Comparison of ENCODE assay signal across 8 cellular contexts in genomic region chr15:82986442-82986780, GRCh38. TPM values are rescaled to one million over a fixed set of nuclear protein-coding genes. Genes with fewer than 3 reads are reported as not detected.
A peak's percentile ranks its signal among the peaks of the same experiment; 100 is the strongest.
DNase-seq lines count a peak whose midpoint lies in the region; ATAC-seq lines count a peak whose summit lies in the region.

No MANE protein-coding gene starts in this region.

- H3K27me3 ChIP-seq in ectodermal cell (ENCODE audit: control insufficient read depth, insufficient read depth, low read length, poor library complexity, severe bottlenecking), result no peaks in the 10 kb centered on the region

- H3K4me1 ChIP-seq in ectodermal cell (ENCODE audit: control insufficient read depth, insufficient read depth, low read length), result peaks cover 4% of the 10 kb centered on the region

- peak; percentile 14 for ATAC-seq in HG02798 (IDR thresholded peaks at IDR 0.05; ENCODE audit: poor library complexity, unreplicated experiment)

- DNase-seq in NOMO-1 treated with DMSO at 0.1 percent for 48 hours (lab: John Stamatoyannopoulos, UW; ENCODE audit: unreplicated experiment) (peak; percentile 64), NOMO-1 treated with dmso at 0.1 percent for 144 hours (lab: John Stamatoyannopoulos, UW; ENCODE audit: unreplicated experiment) (no peak), RPMI8226 (peak; percentile 14), myocyte (ENCODE audit: low read depth) (peak; percentile 40), SKM-1 treated with dmso at 0.1 percent for 144 hours (lab: John Stamatoyannopoulos, UW; ENCODE audit: unreplicated experiment) (no peak), UCSD-AML1 (lab: John Stamatoyannopoulos, UW; ENCODE audit: unreplicated experiment) (no peak)

- peaks cover 9% of the 10 kb centered on the region for H3K36me3 ChIP-seq in ectodermal cell (ENCODE audit: control insufficient read depth, insufficient read depth, low read length)

- H3K9me3 ChIP-seq in ectodermal cell (ENCODE audit: control insufficient read depth, low read length), result peaks cover 2% of the 10 kb centered on the region

- peak overlapping the region; percentile 97 for H3K4me3 ChIP-seq in ectodermal cell (ENCODE audit: insufficient read depth, low read depth, low read length)

- 1 to 3% methylated on average over 11 to 12 of the region's 12 CpGs for WGBS in ectodermal cell, 2 experiments

- H3K27ac ChIP-seq in ectodermal cell (ENCODE audit: insufficient read depth, low read depth, low read length, poor library complexity, severe bottlenecking), result peak overlapping the region; percentile 33

RNA-seq across cellular contexts. Expression of gene RAMAC, which starts 0.4 kb away (rescaled TPM):
- polyA plus RNA-seq in ectodermal cell (2013, experiment 1 of 4), result 42.7 TPM
- polyA plus RNA-seq in ectodermal cell (2013, experiment 2 of 4), result 44.2 TPM
- polyA plus RNA-seq in ectodermal cell (2013, experiment 3 of 4), result 29.7 TPM
- 32.8 TPM for polyA plus RNA-seq in ectodermal cell (2013, experiment 4 of 4)
- total RNA-seq in myocyte, result 17.1 and 24.8 TPM in 2 replicates
- 24.4 TPM for polyA plus RNA-seq in myocyte (2012)

RNA-seq across cellular contexts. Expression of gene C15orf40, which starts 25.0 kb away (rescaled TPM):
- polyA plus RNA-seq in ectodermal cell (2013, experiment 1 of 4), result 28.0 TPM
- polyA plus RNA-seq in ectodermal cell (2013, experiment 2 of 4), result 29.7 TPM
- 17.2 TPM for polyA plus RNA-seq in ectodermal cell (2013, experiment 3 of 4)
- polyA plus RNA-seq in ectodermal cell (2013, experiment 4 of 4), result 21.7 TPM
- 16.4 and 19.6 TPM in 2 replicates for total RNA-seq in myocyte
- 32.4 TPM for polyA plus RNA-seq in myocyte (2012)

RNA-seq across cellular contexts. Expression of gene HOMER2, which starts 33.9 kb away (rescaled TPM):
- polyA plus RNA-seq in ectodermal cell (2013, experiment 1 of 4), result 17.3 TPM
- 14.4 TPM for polyA plus RNA-seq in ectodermal cell (2013, experiment 2 of 4)
- 16.0 TPM for polyA plus RNA-seq in ectodermal cell (2013, experiment 3 of 4)
- 20.0 TPM for polyA plus RNA-seq in ectodermal cell (2013, experiment 4 of 4)
- total RNA-seq in myocyte, result 18.8 and 25.4 TPM in 2 replicates
- 21.5 TPM for polyA plus RNA-seq in myocyte (2012)

Comparison
In these comparisons a context has a peak if more than half of its experiments do, and no peak if none do; other contexts are left out.
1. DNase-seq: peak in NOMO-1 treated with DMSO at 0.1 percent for 48 hours (single experiment), RPMI8226 (single experiment) and myocyte (single experiment); none in NOMO-1 treated with dmso at 0.1 percent for 144 hours (single experiment), SKM-1 treated with dmso at 0.1 percent for 144 hours (single experiment) and UCSD-AML1 (single experiment).